ENCODE assay signal across 17 cellular contexts in genomic region chr2:227942021-227942420, GRCh38.
DNase-seq lines count a peak whose midpoint lies in the region; ATAC-seq and FAIRE-seq lines count a peak whose summit lies in the region.
"Had no signal": no experiment of that assay in that cellular context is flagged by ENCODE, and none has a peak within 500 bp of the region (broad histone marks: within the 10 kb centered on the region; RNA-seq: fewer than 3 reads in every experiment).

No MANE protein-coding gene starts in this region.

- no peak for FAIRE-seq in HTR-8/SVneo (lab: Jason Lieb, UNC)
- FAIRE-seq: A549, endothelial cell of umbilical vein had no signal

- CTCF ChIA-PET in activated CD4-positive, alpha-beta T cell treated with anti-CD3 and anti-CD28 coated beads for 36 hours (lab: Charles Lee), result no interaction called here

- H3K4me3 Mint-ChIP-seq in activated CD4-positive, alpha-beta T cell treated with anti-CD3 and anti-CD28 coated beads for 36 hours, result no peak overlapping the region
- H3K4me3 Mint-ChIP-seq in activated CD4-positive, alpha-beta T cell treated with anti-CD3 and anti-CD28 coated beads, Interleukin-2, amount 10 ng/mL, durations not matched to agents 24 days and 14 days, result no peak overlapping the region
- H3K4me3 Mint-ChIP-seq: mesothelial cell of epicardium had no signal

- peak; percentile 57 for ATAC-seq in activated CD4-positive, alpha-beta T cell treated with anti-CD3 and anti-CD28 coated beads for 36 hours
- ATAC-seq in HG02571 (IDR thresholded peaks at IDR 0.05; ENCODE audit: unreplicated experiment), result peak; percentile 53
- ATAC-seq: A549 had no signal

- intact Hi-C loops in activated CD4-positive, alpha-beta T cell treated with anti-CD3 and anti-CD28 coated beads for 36 hours (cut with DNase I, micrococcal nuclease), result no loop called here
- intact Hi-C loops in activated CD4-positive, alpha-beta T cell treated with anti-CD3 and anti-CD28 coated beads, Interleukin-2, amount 10 ng/mL, durations not matched to agents 24 days and 14 days (cut with micrococcal nuclease), result no loop called here

- peak; percentile 5 for DNase-seq in activated CD4-positive, alpha-beta T cell treated with anti-CD3 and anti-CD28 coated beads for 36 hours
- DNase-seq in activated CD4-positive, alpha-beta T cell treated with anti-CD3 and anti-CD28 coated beads, Interleukin-2, amount 10 ng/mL, durations not matched to agents 24 days and 14 days, result no peak
- DNase-seq in HTR-8/SVneo (ENCODE audit: insufficient read length, low spot score) (peak; percentile 8), renal cortical epithelial cell (ENCODE audit: low read depth) (peak; percentile 37), NCI-H510A (lab: John Stamatoyannopoulos, UW) (no peak), NCI-H2081 (lab: John Stamatoyannopoulos, UW) (no peak), glomerular visceral epithelial cell (ENCODE audit: extremely low spot score) (no peak)
- DNase-seq: activated gamma-delta T cell, Calu3, NCI-H1092 treated with DMSO at 0.1 percent for 48 hours, NCI-H526 treated with DMSO at 0.1 percent for 48 hours, ovary, substantia nigra had no signal

- H3K27ac Mint-ChIP-seq in activated CD4-positive, alpha-beta T cell treated with anti-CD3 and anti-CD28 coated beads for 36 hours, result no peak overlapping the region
- no peak overlapping the region for H3K27ac Mint-ChIP-seq in activated CD4-positive, alpha-beta T cell treated with anti-CD3 and anti-CD28 coated beads, Interleukin-2, amount 10 ng/mL, durations not matched to agents 24 days and 14 days
- H3K27ac Mint-ChIP-seq: mesothelial cell of epicardium had no signal

- H3K4me1 Mint-ChIP-seq in activated CD4-positive, alpha-beta T cell treated with anti-CD3 and anti-CD28 coated beads for 36 hours, result no peaks in the 10 kb centered on the region
- no peaks in the 10 kb centered on the region for H3K4me1 Mint-ChIP-seq in activated CD4-positive, alpha-beta T cell treated with anti-CD3 and anti-CD28 coated beads, Interleukin-2, amount 10 ng/mL, durations not matched to agents 24 days and 14 days

- peaks cover 12% of the 10 kb centered on the region for H3K27me3 Mint-ChIP-seq in activated CD4-positive, alpha-beta T cell treated with anti-CD3 and anti-CD28 coated beads for 36 hours
- H3K27me3 Mint-ChIP-seq in activated CD4-positive, alpha-beta T cell treated with anti-CD3 and anti-CD28 coated beads, Interleukin-2, amount 10 ng/mL, durations not matched to agents 24 days and 14 days, result no peaks in the 10 kb centered on the region

- H3K36me3 Mint-ChIP-seq in activated CD4-positive, alpha-beta T cell treated with anti-CD3 and anti-CD28 coated beads for 36 hours (ENCODE audit: low read depth), result no peaks in the 10 kb centered on the region
- no peaks in the 10 kb centered on the region for H3K36me3 Mint-ChIP-seq in activated CD4-positive, alpha-beta T cell treated with anti-CD3 and anti-CD28 coated beads, Interleukin-2, amount 10 ng/mL, durations not matched to agents 24 days and 14 days (ENCODE audit: low read depth)
- H3K36me3 Mint-ChIP-seq: mesothelial cell of epicardium had no signal

- peaks cover 1% of the 10 kb centered on the region for H3K9me3 Mint-ChIP-seq in activated CD4-positive, alpha-beta T cell treated with anti-CD3 and anti-CD28 coated beads for 36 hours (ENCODE audit: low read depth)
- no peaks in the 10 kb centered on the region for H3K9me3 Mint-ChIP-seq in activated CD4-positive, alpha-beta T cell treated with anti-CD3 and anti-CD28 coated beads, Interleukin-2, amount 10 ng/mL, durations not matched to agents 24 days and 14 days

- POLR2A ChIA-PET in activated CD4-positive, alpha-beta T cell treated with anti-CD3 and anti-CD28 coated beads for 36 hours (lab: Charles Lee), result no interaction called here

Comparison
In these comparisons a context has a peak if more than half of its experiments do, and no peak if none do; other contexts are left out.
1. DNase-seq: peak in activated CD4-positive, alpha-beta T cell treated with anti-CD3 and anti-CD28 coated beads for 36 hours (single experiment), HTR-8/SVneo (single experiment) and renal cortical epithelial cell (single experiment); none in activated CD4-positive, alpha-beta T cell treated with anti-CD3 and anti-CD28 coated beads, Interleukin-2, amount 10 ng/mL, durations not matched to agents 24 days and 14 days (single experiment), NCI-H510A (single experiment), NCI-H2081 (0 of 2) and glomerular visceral epithelial cell (single experiment).